ENCODE assay signal across 10 cellular contexts in the genomic region with DNA sequence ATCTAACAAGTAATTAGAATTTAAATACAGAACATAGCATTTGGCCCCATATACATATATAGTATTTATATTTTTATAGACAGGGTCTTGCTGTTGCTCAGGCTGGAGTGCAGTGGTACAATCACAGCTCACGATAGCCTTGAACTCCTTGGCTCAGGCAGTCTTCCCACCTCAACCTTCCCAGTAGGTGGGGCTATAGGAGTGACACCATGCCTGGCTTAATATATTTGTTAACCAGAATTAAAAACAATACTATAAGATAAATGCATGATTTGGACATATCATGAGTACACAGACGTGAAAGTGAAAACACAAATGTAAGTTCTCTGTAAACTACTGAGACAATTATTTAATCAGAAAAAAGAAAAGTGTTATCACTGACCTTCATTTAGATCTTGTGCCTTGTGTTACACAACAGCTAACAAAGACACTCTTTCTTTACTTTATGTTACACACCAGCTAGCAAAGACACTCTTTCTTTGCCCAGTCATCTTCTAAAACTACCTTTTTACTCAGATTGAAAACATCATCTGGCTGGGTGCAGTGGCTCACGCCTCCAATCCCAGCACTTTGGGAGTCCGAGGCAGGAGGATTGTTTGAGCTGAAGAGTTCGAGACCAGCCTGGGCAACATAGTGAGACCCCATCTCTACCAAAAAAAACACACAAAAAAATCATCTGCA. TPM values are rescaled to one million over a fixed set of nuclear protein-coding genes. Genes with fewer than 3 reads are reported as not detected.
DNase-seq lines count a peak whose midpoint lies in the region; ATAC-seq and TF ChIP-seq lines count a peak whose summit lies in the region.
"Had no signal": no experiment of that assay in that cellular context is flagged by ENCODE, and none has a peak within 500 bp of the region (broad histone marks: within the 10 kb centered on the region; RNA-seq: fewer than 3 reads in every experiment).

No MANE protein-coding gene starts in this region.

- H3K4me3 ChIP-seq in RWPE2 (ENCODE audit: severe bottlenecking): no peak overlapping the region

- no peaks in the 10 kb centered on the region for H3K9me3 ChIP-seq in RWPE2 (ENCODE audit: severe bottlenecking)

- no peak overlapping the region for H3K27ac ChIP-seq in RWPE2 (ENCODE audit: poor library complexity, severe bottlenecking)
- H3K27ac ChIP-seq in substantia nigra (ENCODE audit: low read depth, low read length, poor library complexity, severe bottlenecking): peak overlapping the region; percentile 35

- H3K36me3 ChIP-seq in RWPE2 (ENCODE audit: low read depth): peaks cover 84% of the 10 kb centered on the region

- H3K4me1 ChIP-seq in RWPE2 (ENCODE audit: insufficient read depth, poor library complexity, severe bottlenecking): no peaks in the 10 kb centered on the region

- peak; percentile 42 for TF ChIP-seq CTCF in RWPE2 (IDR thresholded peaks at IDR 0.05; ENCODE audit: poor library complexity, severe bottlenecking)

- intact Hi-C loops in left cardiac atrium (cut with DNase I): no loop called here
- intact Hi-C loops in left ventricle myocardium superior (cut with micrococcal nuclease): no loop called here

- H3K27me3 ChIP-seq in RWPE2 (ENCODE audit: insufficient read depth, poor library complexity, severe bottlenecking): no peaks in the 10 kb centered on the region

- DNase-seq in left cardiac atrium: no peak
- no peak for DNase-seq in left ventricle myocardium superior
- DNase-seq in RWPE2 (ENCODE audit: low spot score): no peak
- DNase-seq in foreskin melanocyte: peak; percentile 63
- no peak for DNase-seq in substantia nigra (lab: John Stamatoyannopoulos, UW)
- no peak for DNase-seq in stimulated activated CD4-positive, alpha-beta T cell treated with anti-CD3 and anti-CD28 coated beads, Interleukin-4, amount 100 ng/mL, for 1 hour
- no peak for DNase-seq in hippocampal formation (lab: John Stamatoyannopoulos, UW)
- DNase-seq in NCI-H748 (lab: John Stamatoyannopoulos, UW; ENCODE audit: unreplicated experiment): no peak
- DNase-seq: amniotic stem cell, GF-D8 had no signal

- peak; percentile 41 to 55 for ATAC-seq in left cardiac atrium
- no peak for ATAC-seq in left ventricle myocardium superior
- ATAC-seq in RWPE2 (ENCODE audit: low read depth): peak; percentile 48; the same call in 1 of the 3 replicates

RNA-seq across cellular contexts. Expression of a gene that starts 22.6 kb away (rescaled TPM):
- total RNA-seq in left cardiac atrium: 10 to 100 TPM; 36.6 to 37.9 TPM
- 54.5 TPM for total RNA-seq in left ventricle myocardium superior

RNA-seq across cellular contexts. Expression of a gene that starts 30.2 kb away (rescaled TPM):
- 1 to 10 TPM; 6.3 to 7.0 TPM for total RNA-seq in left cardiac atrium
- total RNA-seq in left ventricle myocardium superior: 7.7 TPM
